In genomic region chr2:55986700-55987440, GRCh38 we compare ENCODE assay signal across 1 cellular context.
TF ChIP-seq lines count a peak whose summit lies in the region.

No MANE protein-coding gene starts in this region.

TF ChIP-seq in IMR-90, 13 proteins besides CTCF, POLR2A, EP300 and RAD21:
- TF ChIP-seq BHLHE40 (IDR thresholded peaks at IDR 0.05; ENCODE audit: low read depth, low read length) (no peak), ELK1 (IDR thresholded peaks at IDR 0.05; ENCODE audit: borderline replicate concordance, low read depth, low read length) (no peak), RFX5 (IDR thresholded peaks at IDR 0.05; ENCODE audit: low read depth, low read length) (no peak), FOS (IDR thresholded peaks at IDR 0.05; ENCODE audit: low read depth, low read length) (no peak), CHD1 (IDR thresholded peaks at IDR 0.05; ENCODE audit: low read depth, low read length) (no peak), MAZ (IDR thresholded peaks at IDR 0.05; ENCODE audit: borderline replicate concordance, low read depth, low read length) (no peak), CEBPB (IDR thresholded peaks at IDR 0.05; ENCODE audit: low read depth, low read length) (no peak), USF2 (IDR thresholded peaks at IDR 0.05; ENCODE audit: low read depth, low read length) (no peak)
